ENCODE assay signal across 8 cellular contexts in the genomic region with DNA sequence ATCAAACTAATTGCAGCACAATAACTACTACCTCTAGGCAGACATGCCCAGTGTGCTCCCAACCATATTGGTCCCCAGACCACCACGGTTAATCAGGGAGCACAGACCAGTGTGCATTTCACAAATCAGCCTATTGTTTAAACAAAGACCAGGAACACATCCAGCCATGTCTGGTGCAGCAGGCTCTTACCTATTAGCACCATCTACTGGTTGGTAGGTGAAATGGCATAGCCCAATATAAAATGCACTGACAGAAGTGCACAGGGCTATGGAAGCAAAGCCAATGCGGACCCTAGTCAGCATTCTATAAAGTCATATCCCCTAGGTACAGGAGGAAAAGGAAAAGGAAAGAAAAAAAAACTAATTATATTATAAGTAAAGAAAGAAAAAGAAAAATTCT. TPM values are rescaled to one million over a fixed set of nuclear protein-coding genes. Genes with fewer than 3 reads are reported as not detected.
A peak's percentile ranks its signal among the peaks of the same experiment; 100 is the strongest.
DNase-seq lines count a peak whose midpoint lies in the region; ATAC-seq, FAIRE-seq and TF ChIP-seq lines count a peak whose summit lies in the region.

No MANE protein-coding gene starts in this region.

- no peak for TF ChIP-seq RAD21 in HepG2 (CRISPR knock-in tag; IDR thresholded peaks at IDR 0.05)

- H3K36me3 ChIP-seq in HepG2 (replicated peaks in 1 of 2; ENCODE audit: control insufficient read depth in 1 of 2, insufficient read depth in 2 of 2, low read length in 2 of 2): no peaks in the 10 kb centered on the region

- FAIRE-seq in D721Med (lab: Jason Lieb, UNC): peak; percentile 53
- no peak for FAIRE-seq in HepG2 (lab: Jason Lieb, UNC)

- H3K9me3 ChIP-seq in HepG2 (ENCODE audit: low read length): no peaks in the 10 kb centered on the region

- no TSS peak for BruUV-seq in HepG2 (replicated peaks; lab: Mats Ljungman, UMichigan)

- no peak overlapping the region for H3K27ac ChIP-seq in HepG2 (ENCODE audit: extremely low read length, insufficient read depth, low read length)

- in situ Hi-C loops in HepG2 (cut with HindIII; ENCODE audit: extremely low pct_ligation_motif_present, low pct_unique_long_range_greater_than_20kb): no loop called here

- TF ChIP-seq EP300 in HepG2 (IDR thresholded peaks at IDR 0.05; ENCODE audit: low read depth in 2 of 2, low read length in 2 of 2): no peak
- no peak for TF ChIP-seq EP300 in HepG2 (CRISPR knock-in tag; IDR thresholded peaks at IDR 0.05; ENCODE audit: borderline replicate concordance)

- DNase-seq in D721Med (ENCODE audit: insufficient read length, low spot score) (no peak), NCI-H2171 (lab: John Stamatoyannopoulos, UW) (peak; percentile 0), astrocyte of the hippocampus (ENCODE audit: low read depth, low spot score) (peak; percentile 18), HepG2 (ENCODE audit: low spot score) (peak; percentile 18), DMS79 treated with DMSO at 0.1 percent for 48 hours (lab: John Stamatoyannopoulos, UW) (no peak), NCI-H226 (no peak)

- H2AFZ ChIP-seq in HepG2 (ENCODE audit: low read length): no peak overlapping the region

- no peak overlapping the region for H3K4me3 ChIP-seq in HepG2 (replicated peaks in 1 of 3; ENCODE audit: insufficient read depth in 1 of 3, low read depth in 2 of 3, low read length in 3 of 3)

- intact Hi-C loops in HepG2 (cut with micrococcal nuclease; ENCODE audit: unreplicated experiment): no loop called here

- no peaks in the 10 kb centered on the region for H3K4me1 ChIP-seq in HepG2 (ENCODE audit: insufficient read depth, low read length)

- H3K27me3 ChIP-seq in HepG2 (ENCODE audit: control insufficient read depth in 1 of 2, insufficient read depth in 2 of 2, low read length in 2 of 2): no peaks in the 10 kb centered on the region

- no peaks in the 10 kb centered on the region for H4K20me1 ChIP-seq in HepG2 (ENCODE audit: insufficient read depth, low read length)

- CTCF ChIA-PET in HepG2 (lab: Yijun Ruan, JAX; ENCODE audit: low intra/inter-chr PET ratio, low total read pairs): no interaction called here

- H3K79me2 ChIP-seq in HepG2 (ENCODE audit: insufficient read depth, low read length): no peaks in the 10 kb centered on the region

- TF ChIP-seq POLR2A in HepG2 (IDR thresholded peaks at IDR 0.05; ENCODE audit: insufficient read depth in 1 of 2, low read depth in 2 of 2, low read length in 2 of 2): no peak

- TF ChIP-seq CTCF in D721Med (IDR thresholded peaks at IDR 0.05; ENCODE audit: insufficient read depth, missing control alignments) (peak; percentile 42), HepG2 (CRISPR knock-in tag; IDR thresholded peaks at IDR 0.05) (peak; percentile 60)

- ATAC-seq in GM19043 (IDR thresholded peaks at IDR 0.05; ENCODE audit: low read depth, unreplicated experiment): peak; percentile 91
- peak; percentile 73 for ATAC-seq in HG03060 (IDR thresholded peaks at IDR 0.05; ENCODE audit: low read depth, unreplicated experiment)
- peak; percentile 80 for ATAC-seq in HepG2

- POLR2A ChIA-PET in HepG2 (lab: Yijun Ruan, JAX): no interaction called here

- WGBS in HepG2 (ENCODE audit: low lambda C conversion rate): 9% methylated on average over 2 of the region's 2 CpGs

- H3K4me2 ChIP-seq in HepG2 (ENCODE audit: low read depth, low read length): no peak overlapping the region

- H3K9ac ChIP-seq in HepG2 (ENCODE audit: insufficient read depth, low read depth, low read length): no peak overlapping the region

TF ChIP-seq in HepG2, 621 proteins besides CTCF, POLR2A, EP300 and RAD21:
- TF ChIP-seq STAG1 (CRISPR knock-in tag; IDR thresholded peaks at IDR 0.05) (peak; percentile 26; the same call in 1 of the 2 replicates), ZNF629 (CRISPR knock-in tag; conservative IDR thresholded peaks at IDR 0.05) (no peak)

RNA-seq across cellular contexts. Expression of a gene that starts 15.5 kb away (rescaled TPM):
- total RNA-seq in HepG2 (2016; rRNA removed; fragmentation: Illumina TruSeq; extraction: Trizol): not detected in 2 replicates
- not detected in 2 replicates for total RNA-seq in HepG2 (2016; cell fraction: cytosol; rRNA removed; fragmentation: Illumina TruSeq; extraction: Trizol; ENCODE audit: low read depth)
- total RNA-seq in HepG2 (2016; cell fraction: insoluble cytoplasmic fraction; rRNA removed; fragmentation: Illumina TruSeq; extraction: Trizol): not detected in 2 replicates
- total RNA-seq in HepG2 (2016; cell fraction: membrane; rRNA removed; fragmentation: Illumina TruSeq; extraction: Trizol): not detected in 2 replicates
- not detected in 2 replicates for total RNA-seq in HepG2 (2016; cell fraction: nucleus; rRNA removed; fragmentation: Illumina TruSeq; extraction: Trizol)
- polyA plus RNA-seq in HepG2 (2011; rRNA removed): not detected in 2 replicates
- polyA plus RNA-seq in HepG2 (2011; cell fraction: cytosol; rRNA removed): not detected in 2 replicates
- not detected in 2 replicates for polyA plus RNA-seq in HepG2 (2011; cell fraction: nucleus; rRNA removed)
- not detected in 2 replicates for polyA plus RNA-seq in HepG2 (2012)
- polyA plus RNA-seq in HepG2 (2016; cell fraction: cytosol; fragmentation: Illumina TruSeq; extraction: Trizol; ENCODE audit: low read depth): not detected in 2 replicates
- polyA plus RNA-seq in HepG2 (2016; cell fraction: insoluble cytoplasmic fraction; fragmentation: Illumina TruSeq; extraction: Trizol; ENCODE audit: low read depth): not detected in 2 replicates
- polyA plus RNA-seq in HepG2 (2016; cell fraction: membrane; fragmentation: Illumina TruSeq; extraction: Trizol; ENCODE audit: low read depth): not detected in 2 replicates
- not detected in 2 replicates for polyA plus RNA-seq in HepG2 (2016; cell fraction: nucleus; fragmentation: Illumina TruSeq; extraction: Trizol; ENCODE audit: insufficient read depth, low read depth)
- not detected in 2 replicates for polyA minus RNA-seq in HepG2 (2011; rRNA and poly(A)+ RNA removed; ENCODE audit: low replicate concordance)
- not detected in 2 replicates for polyA minus RNA-seq in HepG2 (2011; cell fraction: cytosol; rRNA and poly(A)+ RNA removed)
- not detected in 2 replicates for polyA minus RNA-seq in HepG2 (2011; cell fraction: nucleus; rRNA and poly(A)+ RNA removed)

Comparison
In these comparisons a context has a peak if more than half of its experiments do, and no peak if none do; other contexts are left out.
1. DNase-seq: peak in NCI-H2171 (single experiment), astrocyte of the hippocampus (single experiment) and HepG2 (single experiment); none in D721Med (single experiment), DMS79 treated with DMSO at 0.1 percent for 48 hours (single experiment) and NCI-H226 (single experiment).
2. Peak in every context shown above with its lines, with median percentiles within 50 percentile points of each other: ATAC-seq.